ENCODE assay signal across 19 cellular contexts in the genomic region with DNA sequence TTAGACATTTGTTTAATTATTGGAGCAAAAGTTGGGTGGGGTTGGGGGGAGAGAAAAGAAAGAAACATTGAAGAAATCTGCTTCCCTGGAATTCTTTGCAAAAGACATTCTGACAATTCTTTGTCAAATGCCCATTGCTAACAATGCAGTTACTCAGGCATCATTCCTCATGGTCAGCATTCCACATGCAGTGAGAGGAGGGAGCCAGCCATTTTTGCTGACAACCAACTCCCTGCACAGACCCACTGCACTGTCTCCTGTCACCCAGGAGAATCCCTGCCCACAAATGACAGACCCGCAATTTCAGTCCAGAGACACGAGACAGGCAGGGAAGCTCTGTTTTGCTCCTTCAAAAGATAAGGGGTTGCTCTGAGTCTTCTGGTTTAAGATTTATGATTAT.
"Had no signal": no experiment of that assay in that cellular context is flagged by ENCODE, and none has a peak within 500 bp of the region (broad histone marks: within the 10 kb centered on the region; RNA-seq: fewer than 3 reads in every experiment).

No MANE protein-coding gene starts in this region.

- H3K27me3 ChIP-seq: adrenal gland, colonic mucosa, esophagus squamous epithelium, right atrium auricular region, tibial nerve, uterus had no signal

- H3K4me1 ChIP-seq: adrenal gland, colonic mucosa, esophagus squamous epithelium, right atrium auricular region, uterus had no signal

- H3K27ac Mint-ChIP-seq: immature natural killer cell; naive B cell; stimulated activated naive B cell treated with anti-CD40 and anti-IgM and Interleukin-4, amounts not matched to agents 10 μg/mL and 1 μg/mL and 100 μg/mL, for 72 hours; T-helper 2 cell treated with Interferon-gamma antibody and Interleukin-4, amounts not matched to agents 5 μg/mL and 100 μg/mL, for 36 hours had no signal

- ATAC-seq: activated CD4-positive, CD25-positive, alpha-beta regulatory T cell treated with anti-CD3 and anti-CD28 coated beads, Interleukin-2, amount 50 U/mL, for 24 hours; left colon; stimulated activated naive B cell treated with anti-CD40 and anti-IgM and Interleukin-4, amounts not matched to agents 10 μg/mL and 1 μg/mL and 100 μg/mL, for 72 hours had no signal

- H3K36me3 Mint-ChIP-seq: naive B cell; stimulated activated naive B cell treated with anti-CD40 and anti-IgM and Interleukin-4, amounts not matched to agents 10 μg/mL and 1 μg/mL and 100 μg/mL, for 72 hours had no signal

- H3K4me3 ChIP-seq: adrenal gland, colonic mucosa, esophagus squamous epithelium, lung, right atrium auricular region, tibial nerve, uterus had no signal

- H3K4me3 Mint-ChIP-seq: immature natural killer cell; naive B cell; stimulated activated naive B cell treated with anti-CD40 and anti-IgM and Interleukin-4, amounts not matched to agents 10 μg/mL and 1 μg/mL and 100 μg/mL, for 72 hours; T-helper 2 cell treated with Interferon-gamma antibody and Interleukin-4, amounts not matched to agents 5 μg/mL and 100 μg/mL, for 36 hours had no signal

- H3K27me3 Mint-ChIP-seq: naive B cell; stimulated activated naive B cell treated with anti-CD40 and anti-IgM and Interleukin-4, amounts not matched to agents 10 μg/mL and 1 μg/mL and 100 μg/mL, for 72 hours had no signal

- H3K27ac ChIP-seq: adrenal gland, colonic mucosa, esophagus squamous epithelium, right atrium auricular region, tibial nerve, uterus had no signal

- H3K9me3 ChIP-seq: adrenal gland, colonic mucosa, esophagus squamous epithelium, right atrium auricular region, tibial nerve, uterus had no signal

- DNase-seq: activated CD4-positive, alpha-beta T cell treated with anti-CD3 and anti-CD28 coated beads, Interleukin-2, amount 50 U/mL, for 1 hour; activated naive CD4-positive, alpha-beta T cell treated with Interleukin-2 at 50 U/mL for 16 hours; activated T-cell treated with anti-CD3 and anti-CD28 coated beads for 4 hours; adrenal gland; colonic mucosa; esophagus squamous epithelium; hypothalamus; immature natural killer cell; left colon; naive B cell; stimulated activated CD4-positive, alpha-beta T cell treated with anti-CD3 and anti-CD28 coated beads, Interleukin-15, amount 100 ng/mL, for 24 hours; stimulated activated CD4-positive, alpha-beta T cell treated with anti-CD3 and anti-CD28 coated beads, Interleukin-4, amount 100 ng/mL, for 1 hour; stimulated activated naive B cell treated with anti-CD40 and anti-IgM and Interleukin-4, amounts not matched to agents 10 μg/mL and 1 μg/mL and 100 μg/mL, for 72 hours; uterus had no signal

- H3K36me3 ChIP-seq: adrenal gland, colonic mucosa, esophagus squamous epithelium, right atrium auricular region, tibial nerve, uterus had no signal

- H3K4me1 Mint-ChIP-seq: immature natural killer cell; naive B cell; stimulated activated naive B cell treated with anti-CD40 and anti-IgM and Interleukin-4, amounts not matched to agents 10 μg/mL and 1 μg/mL and 100 μg/mL, for 72 hours had no signal
